ENCODE assay signal across 9 cellular contexts in genomic region chr6:141488466-141488865, GRCh38.
DNase-seq lines count a peak whose midpoint lies in the region; ATAC-seq and TF ChIP-seq lines count a peak whose summit lies in the region.
"Had no signal": no experiment of that assay in that cellular context is flagged by ENCODE, and none has a peak within 500 bp of the region (broad histone marks: within the 10 kb centered on the region; RNA-seq: fewer than 3 reads in every experiment).

No MANE protein-coding gene starts in this region.

- H3K36me3 ChIP-seq in left ventricle myocardium inferior, result no peaks in the 10 kb centered on the region

- DNase-seq in AG10803 (ENCODE audit: low read depth) (peak; percentile 16), SW480 (ENCODE audit: low spot score) (peak; percentile 3), anterior cingulate cortex (lab: John Stamatoyannopoulos, UW) (no peak), left ventricle myocardium inferior (no peak), GM19238 (ENCODE audit: insufficient read length, low spot score) (no peak)
- no peak for DNase-seq in effector CD8-positive, alpha-beta T cell (lab: John Stamatoyannopoulos, UW)
- DNase-seq: hippocampal formation had no signal

- H3K4me3 ChIP-seq in AG10803 (ENCODE audit: low read length) (no peak overlapping the region), left ventricle myocardium inferior (no peak overlapping the region)

- peaks cover 14% of the 10 kb centered on the region for H3K4me1 ChIP-seq in left ventricle myocardium inferior

- H3K27ac ChIP-seq in left ventricle myocardium inferior (replicated peaks), result no peak overlapping the region

- intact Hi-C loops in left ventricle myocardium inferior (cut with micrococcal nuclease), result loop anchor here (10.0 kb wide), 1 partner anchor 66 kb away; no protein-coding TSS in a partner anchor

- no peaks in the 10 kb centered on the region for H3K9me3 ChIP-seq in left ventricle myocardium inferior (replicated peaks)

- ATAC-seq in GM19397 (IDR thresholded peaks at IDR 0.05; ENCODE audit: unreplicated experiment) (peak; percentile 43), HG03354 (IDR thresholded peaks at IDR 0.05; ENCODE audit: poor library complexity, severe bottlenecking, unreplicated experiment) (peak; percentile 46)

- no peak for TF ChIP-seq CTCF in AG10803 (conservative IDR thresholded peaks at IDR 0.05; ENCODE audit: low read length)
- TF ChIP-seq CTCF in left ventricle myocardium inferior (IDR thresholded peaks at IDR 0.05; ENCODE audit: borderline replicate concordance), result no peak

- H3K27me3 ChIP-seq in left ventricle myocardium inferior (ENCODE audit: low read depth), result no peaks in the 10 kb centered on the region

Comparison
In these comparisons a context has a peak if more than half of its experiments do, and no peak if none do; other contexts are left out.
1. DNase-seq: peak in AG10803 (single experiment) and SW480 (single experiment); none in anterior cingulate cortex (0 of 58), left ventricle myocardium inferior (single experiment), effector CD8-positive, alpha-beta T cell (single experiment) and GM19238 (single experiment).